28 cellular contexts compared by ENCODE assay signal in the genomic region with DNA sequence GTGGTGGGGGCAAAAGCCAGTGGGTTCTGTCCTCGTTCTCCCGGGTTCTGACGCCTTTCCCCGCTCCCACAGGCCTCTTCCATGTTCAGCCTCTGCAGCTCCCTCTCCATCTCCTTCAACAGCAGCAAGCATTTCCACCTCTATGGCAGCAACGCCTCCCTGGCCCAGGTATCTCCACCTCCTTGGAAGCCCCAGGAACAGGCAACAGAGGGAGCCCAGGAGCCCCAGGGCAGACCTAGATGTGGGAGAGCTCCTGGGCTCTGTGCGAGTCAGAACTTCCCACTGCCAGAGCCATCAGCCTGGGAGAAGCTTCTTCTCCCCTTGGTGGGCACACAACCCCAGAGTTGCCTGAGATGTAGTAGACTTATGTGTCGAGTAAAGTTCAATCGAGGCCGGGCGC. TPM values are rescaled to one million over a fixed set of nuclear protein-coding genes. Genes with fewer than 3 reads are reported as not detected.
DNase-seq lines count a peak whose midpoint lies in the region; ATAC-seq lines count a peak whose summit lies in the region.
"Had no signal": no experiment of that assay in that cellular context is flagged by ENCODE, and none has a peak within 500 bp of the region (broad histone marks: within the 10 kb centered on the region; RNA-seq: fewer than 3 reads in every experiment).

No MANE protein-coding gene starts in this region.

- CTCF ChIA-PET in activated CD8-positive, alpha-beta memory T cell treated with anti-CD3 and anti-CD28 coated beads, Interleukin-2, amount 10 ng/mL, durations not matched to agents 7 days and 5 days (lab: Charles Lee): interaction anchor here (1.2 to 1.3 kb wide), 3 partner anchors 53 to 97 kb away, joined by 3 read pairs; partner anchors contain the start of genes DCTPP1 and ZNF688
- CTCF ChIA-PET in CD8-positive, alpha-beta memory T cell (lab: Charles Lee): interaction anchor here (1.2 to 1.5 kb wide), 2 partner anchors 17 to 39 kb away, joined by 3 to 4 read pairs; no protein-coding TSS in a partner anchor
- CTCF ChIA-PET in activated CD8-positive, alpha-beta T cell treated with anti-CD3 and anti-CD28 coated beads, Interleukin-2, amount 10 ng/mL, durations not matched to agents 7 days and 5 days (lab: Charles Lee): interaction anchor here (0.8 to 3.0 kb wide), 2 partner anchors 88 to 97 kb away, joined by 3 to 10 read pairs; partner anchors contain the start of gene DCTPP1
- CTCF ChIA-PET in naive thymus-derived CD4-positive, alpha-beta T cell (lab: Charles Lee): interaction anchor here (1.3 kb wide), 1 partner anchor 89 kb away, joined by 6 read pairs; the partner anchor contains the start of gene DCTPP1

- no peaks in the 10 kb centered on the region for H3K9me3 Mint-ChIP-seq in activated CD8-positive, alpha-beta memory T cell treated with anti-CD3 and anti-CD28 coated beads, Interleukin-2, amount 10 ng/mL, durations not matched to agents 7 days and 5 days (ENCODE audit: low read depth)
- H3K9me3 Mint-ChIP-seq in CD8-positive, alpha-beta memory T cell: no peaks in the 10 kb centered on the region
- H3K9me3 Mint-ChIP-seq in activated CD8-positive, alpha-beta T cell treated with anti-CD3 and anti-CD28 coated beads, Interleukin-2, amount 10 ng/mL, durations not matched to agents 7 days and 5 days (ENCODE audit: insufficient read depth): no peaks in the 10 kb centered on the region
- no peaks in the 10 kb centered on the region for H3K9me3 Mint-ChIP-seq in naive thymus-derived CD4-positive, alpha-beta T cell
- H3K9me3 Mint-ChIP-seq: mesothelial cell of epicardium, naive B cell, type B pancreatic cell had no signal

- H3K27me3 Mint-ChIP-seq in activated CD8-positive, alpha-beta memory T cell treated with anti-CD3 and anti-CD28 coated beads, Interleukin-2, amount 10 ng/mL, durations not matched to agents 7 days and 5 days: no peaks in the 10 kb centered on the region
- peaks cover 0 to 1% of the 10 kb centered on the region in 2 donors for H3K27me3 Mint-ChIP-seq in CD8-positive, alpha-beta memory T cell
- H3K27me3 Mint-ChIP-seq in activated CD8-positive, alpha-beta T cell treated with anti-CD3 and anti-CD28 coated beads, Interleukin-2, amount 10 ng/mL, durations not matched to agents 7 days and 5 days (ENCODE audit: low read depth): no peaks in the 10 kb centered on the region
- H3K27me3 Mint-ChIP-seq in naive thymus-derived CD4-positive, alpha-beta T cell: no peaks in the 10 kb centered on the region
- H3K27me3 Mint-ChIP-seq: CD4-positive, CD25-positive, alpha-beta regulatory T cell; naive B cell; type B pancreatic cell had no signal

- POLR2A ChIA-PET in CD8-positive, alpha-beta memory T cell (lab: Charles Lee): interaction anchor here (0.6 to 1.7 kb wide), 4 partner anchors 9 to 59 kb away, joined by 3 to 6 read pairs (median 4); no protein-coding TSS in a partner anchor
- POLR2A ChIA-PET in activated CD8-positive, alpha-beta T cell treated with anti-CD3 and anti-CD28 coated beads, Interleukin-2, amount 10 ng/mL, durations not matched to agents 7 days and 5 days (lab: Charles Lee): interaction anchor here (1.2 to 3.6 kb wide), 5 partner anchors 8 to 39 kb away, joined by 3 to 18 read pairs (median 6); partner anchors contain the start of genes ZNF747 and ZNF764
- POLR2A ChIA-PET in naive thymus-derived CD4-positive, alpha-beta T cell (lab: Charles Lee): interaction anchor here (0.5 to 1.4 kb wide), 4 partner anchors 9 to 58 kb away, joined by 3 read pairs; no protein-coding TSS in a partner anchor

- H3K27ac Mint-ChIP-seq in activated CD8-positive, alpha-beta memory T cell treated with anti-CD3 and anti-CD28 coated beads, Interleukin-2, amount 10 ng/mL, durations not matched to agents 7 days and 5 days: peak overlapping the region; percentile 63
- H3K27ac Mint-ChIP-seq in CD8-positive, alpha-beta memory T cell: peak overlapping the region in 5 of 8 donors; percentile 42 to 93 (median 52)
- H3K27ac Mint-ChIP-seq in activated CD8-positive, alpha-beta T cell treated with anti-CD3 and anti-CD28 coated beads, Interleukin-2, amount 10 ng/mL, durations not matched to agents 7 days and 5 days: peak overlapping the region; percentile 50
- peak overlapping the region in 6 of 9 donors; percentile 32 to 69 (median 42) for H3K27ac Mint-ChIP-seq in naive thymus-derived CD4-positive, alpha-beta T cell
- H3K27ac Mint-ChIP-seq: brain, mesothelial cell of epicardium had no signal

- DNase-seq in activated CD8-positive, alpha-beta memory T cell treated with anti-CD3 and anti-CD28 coated beads, Interleukin-2, amount 10 ng/mL, durations not matched to agents 7 days and 5 days: no peak
- no peak for DNase-seq in activated CD8-positive, alpha-beta memory T cell treated with anti-CD3 and anti-CD28 coated beads, Interleukin-2, amount 50 U/mL, for 48 hours
- no peak for DNase-seq in CD8-positive, alpha-beta memory T cell
- DNase-seq in activated CD8-positive, alpha-beta T cell treated with anti-CD3 and anti-CD28 coated beads, Interleukin-2, amount 10 ng/mL, durations not matched to agents 7 days and 5 days: no peak
- DNase-seq in naive thymus-derived CD4-positive, alpha-beta T cell: no peak
- DNase-seq in left cardiac atrium: no peak
- DNase-seq in G401 (ENCODE audit: low spot score): no peak
- DNase-seq: activated CD8-positive, alpha-beta memory T cell treated with anti-CD3 and anti-CD28 coated beads for 24 hours; adrenal gland; CD4-positive, CD25-positive, alpha-beta regulatory T cell; glutamatergic neuron; islet precursor cell; naive B cell; NCI-H1694; NCI-H2171; NCI-H510A treated with DMSO at 0.1 percent for 48 hours; NK-92 treated with Interleukin-12 subunit alpha and Interleukin-12 subunit beta, amount 100 ng/mL, for 24 hours; SHP77; SW 1271 had no signal

- H3K36me3 Mint-ChIP-seq in activated CD8-positive, alpha-beta memory T cell treated with anti-CD3 and anti-CD28 coated beads, Interleukin-2, amount 10 ng/mL, durations not matched to agents 7 days and 5 days: peaks cover 74% of the 10 kb centered on the region
- peaks cover 13 to 84% (median 16%) of the 10 kb centered on the region in 3 donors for H3K36me3 Mint-ChIP-seq in CD8-positive, alpha-beta memory T cell
- peaks cover 77% of the 10 kb centered on the region for H3K36me3 Mint-ChIP-seq in activated CD8-positive, alpha-beta T cell treated with anti-CD3 and anti-CD28 coated beads, Interleukin-2, amount 10 ng/mL, durations not matched to agents 7 days and 5 days (ENCODE audit: low read depth)
- peaks cover 21 to 48% (median 29%) of the 10 kb centered on the region in 5 donors for H3K36me3 Mint-ChIP-seq in naive thymus-derived CD4-positive, alpha-beta T cell
- H3K36me3 Mint-ChIP-seq: brain, mesothelial cell of epicardium, type B pancreatic cell had no signal

- no peaks in the 10 kb centered on the region for H3K27me3 ChIP-seq in CD8-positive, alpha-beta memory T cell (ENCODE audit: insufficient read depth, low read length, poor library complexity, severe bottlenecking)
- no peaks in the 10 kb centered on the region for H3K27me3 ChIP-seq in naive thymus-derived CD4-positive, alpha-beta T cell (ENCODE audit: control insufficient read depth in 2 of 2, insufficient read depth in 2 of 2, low read length in 2 of 2)
- H3K27me3 ChIP-seq: adrenal gland had no signal

- no peaks in the 10 kb centered on the region for H3K9me3 ChIP-seq in CD8-positive, alpha-beta memory T cell (ENCODE audit: low read length)
- H3K9me3 ChIP-seq in naive thymus-derived CD4-positive, alpha-beta T cell (ENCODE audit: control insufficient read depth in 2 of 3, low read length in 3 of 3): no peaks in the 10 kb centered on the region
- H3K9me3 ChIP-seq: adrenal gland had no signal

- H3K36me3 ChIP-seq in CD8-positive, alpha-beta memory T cell (ENCODE audit: insufficient read depth, low read length): peaks cover 55% of the 10 kb centered on the region
- peaks cover 27 to 85% (median 37%) of the 10 kb centered on the region in 3 experiments for H3K36me3 ChIP-seq in naive thymus-derived CD4-positive, alpha-beta T cell (ENCODE audit: control insufficient read depth in 2 of 3, insufficient read depth in 3 of 3, low read length in 3 of 3)
- H3K36me3 ChIP-seq: adrenal gland had no signal

- no peak overlapping the region for H3K4me3 ChIP-seq in CD8-positive, alpha-beta memory T cell (ENCODE audit: low read length)
- H3K4me3 ChIP-seq in naive thymus-derived CD4-positive, alpha-beta T cell (ENCODE audit: low read length): no peak overlapping the region
- H3K4me3 ChIP-seq: adrenal gland had no signal

- no peak overlapping the region for H3K4me3 Mint-ChIP-seq in activated CD8-positive, alpha-beta memory T cell treated with anti-CD3 and anti-CD28 coated beads, Interleukin-2, amount 10 ng/mL, durations not matched to agents 7 days and 5 days
- H3K4me3 Mint-ChIP-seq in CD8-positive, alpha-beta memory T cell: peak overlapping the region in 1 of 7 donors; percentile 28
- no peak overlapping the region for H3K4me3 Mint-ChIP-seq in activated CD8-positive, alpha-beta T cell treated with anti-CD3 and anti-CD28 coated beads, Interleukin-2, amount 10 ng/mL, durations not matched to agents 7 days and 5 days
- H3K4me3 Mint-ChIP-seq in naive thymus-derived CD4-positive, alpha-beta T cell: no peak overlapping the region
- H3K4me3 Mint-ChIP-seq: brain; CD4-positive, CD25-positive, alpha-beta regulatory T cell; mesothelial cell of epicardium; type B pancreatic cell had no signal

- intact Hi-C loops in naive thymus-derived CD4-positive, alpha-beta T cell (cut with micrococcal nuclease): no loop called here
- intact Hi-C loops in left cardiac atrium (cut with DNase I): loop anchor here in 1 of 2 donors (10.0 kb wide), 1 partner anchor 54 kb away; no protein-coding TSS in a partner anchor

- in situ Hi-C loops in G401 (cut with HindIII; ENCODE audit: low sequenced_read_pairs): no loop called here

- H3K4me1 ChIP-seq in CD8-positive, alpha-beta memory T cell (ENCODE audit: insufficient read depth, low read length): no peaks in the 10 kb centered on the region
- H3K4me1 ChIP-seq in naive thymus-derived CD4-positive, alpha-beta T cell (ENCODE audit: control insufficient read depth in 2 of 2, insufficient read depth in 2 of 2, low read length in 2 of 2): no peaks in the 10 kb centered on the region

- no peak overlapping the region for H3K27ac ChIP-seq in CD8-positive, alpha-beta memory T cell (ENCODE audit: low read depth, low read length)
- no peak overlapping the region for H3K27ac ChIP-seq in naive thymus-derived CD4-positive, alpha-beta T cell (ENCODE audit: low read depth, low read length)
- H3K27ac ChIP-seq: adrenal gland, epithelial cell of prostate, HL-60 had no signal

- H3K4me1 Mint-ChIP-seq in activated CD8-positive, alpha-beta memory T cell treated with anti-CD3 and anti-CD28 coated beads, Interleukin-2, amount 10 ng/mL, durations not matched to agents 7 days and 5 days: peaks cover 37% of the 10 kb centered on the region
- H3K4me1 Mint-ChIP-seq in CD8-positive, alpha-beta memory T cell: peaks cover 13 to 31% (median 20%) of the 10 kb centered on the region in 3 donors
- peaks cover 40% of the 10 kb centered on the region for H3K4me1 Mint-ChIP-seq in activated CD8-positive, alpha-beta T cell treated with anti-CD3 and anti-CD28 coated beads, Interleukin-2, amount 10 ng/mL, durations not matched to agents 7 days and 5 days (ENCODE audit: low read depth)
- peaks cover 0 to 32% (median 5%) of the 10 kb centered on the region in 7 donors for H3K4me1 Mint-ChIP-seq in naive thymus-derived CD4-positive, alpha-beta T cell
- H3K4me1 Mint-ChIP-seq: mesothelial cell of epicardium had no signal

- ATAC-seq in activated CD8-positive, alpha-beta memory T cell treated with anti-CD3 and anti-CD28 coated beads, Interleukin-2, amount 10 ng/mL, durations not matched to agents 7 days and 5 days: no peak
- ATAC-seq in activated CD8-positive, alpha-beta T cell treated with anti-CD3 and anti-CD28 coated beads, Interleukin-2, amount 10 ng/mL, durations not matched to agents 7 days and 5 days: no peak
- ATAC-seq in naive thymus-derived CD4-positive, alpha-beta T cell: no peak
- ATAC-seq in left cardiac atrium (no peak), GM18868 (IDR thresholded peaks at IDR 0.05; ENCODE audit: unreplicated experiment) (no peak)
- ATAC-seq: activated CD4-positive, CD25-positive, alpha-beta regulatory T cell treated with anti-CD3 and anti-CD28 coated beads, Interleukin-2, amount 50 U/mL, for 24 hours had no signal

RNA-seq across cellular contexts. Expression of gene ZNF768, which starts 7.8 kb away (rescaled TPM):
- total RNA-seq in activated CD8-positive, alpha-beta memory T cell treated with anti-CD3 and anti-CD28 coated beads, Interleukin-2, amount 10 ng/mL, durations not matched to agents 7 days and 5 days: 10 to 100 TPM in 1 of 2 experiments, 1 to 10 TPM in 1; 6.2 to 10.3 TPM
- 10 to 100 TPM; 13.5 to 15.1 TPM for total RNA-seq in CD8-positive, alpha-beta memory T cell
- polyA plus RNA-seq in CD8-positive, alpha-beta memory T cell: 2.5 TPM
- total RNA-seq in activated CD8-positive, alpha-beta T cell treated with anti-CD3 and anti-CD28 coated beads, Interleukin-2, amount 10 ng/mL, durations not matched to agents 7 days and 5 days: 1 to 10 TPM; 6.7 to 7.0 TPM
- 1 to 10 TPM; 6.0 to 8.5 (median 7.3) TPM for total RNA-seq in naive thymus-derived CD4-positive, alpha-beta T cell
- 1 to 10 TPM; 1.6 to 2.4 TPM for polyA plus RNA-seq in naive thymus-derived CD4-positive, alpha-beta T cell
- total RNA-seq in left cardiac atrium: 10 to 100 TPM; 46.4 to 55.5 TPM
- total RNA-seq in G401 (2014; rRNA removed; shearing (Covaris generic)): 96.8 and 108 TPM in 2 replicates

RNA-seq across cellular contexts. Expression of gene ZNF747, which starts 16.1 kb away (rescaled TPM):
- total RNA-seq in activated CD8-positive, alpha-beta memory T cell treated with anti-CD3 and anti-CD28 coated beads, Interleukin-2, amount 10 ng/mL, durations not matched to agents 7 days and 5 days: 10 to 100 TPM; 11.3 to 13.2 TPM
- 10 to 100 TPM; 13.5 to 17.0 TPM for total RNA-seq in CD8-positive, alpha-beta memory T cell
- polyA plus RNA-seq in CD8-positive, alpha-beta memory T cell: 8.4 TPM
- 10 to 100 TPM in 1 of 2 experiments, 1 to 10 TPM in 1; 8.9 to 10.8 TPM for total RNA-seq in activated CD8-positive, alpha-beta T cell treated with anti-CD3 and anti-CD28 coated beads, Interleukin-2, amount 10 ng/mL, durations not matched to agents 7 days and 5 days
- total RNA-seq in naive thymus-derived CD4-positive, alpha-beta T cell: 10 to 100 TPM in 4 of 5 experiments, 1 to 10 TPM in 1; 9.1 to 17.4 (median 13.8) TPM
- 10 to 100 TPM in 1 of 2 donors, 1 to 10 TPM in 1; 8.9 to 11.7 TPM for polyA plus RNA-seq in naive thymus-derived CD4-positive, alpha-beta T cell
- 1 to 10 TPM; 8.0 to 8.2 TPM for total RNA-seq in left cardiac atrium
- total RNA-seq in G401 (2014; rRNA removed; shearing (Covaris generic)): 0.12 TPM in 1 of 2 replicates, not detected in the other

RNA-seq across cellular contexts. Expression of gene ZNF764, which starts 39.6 kb away (rescaled TPM):
- total RNA-seq in activated CD8-positive, alpha-beta memory T cell treated with anti-CD3 and anti-CD28 coated beads, Interleukin-2, amount 10 ng/mL, durations not matched to agents 7 days and 5 days: 10 to 100 TPM; 14.0 to 15.6 TPM
- total RNA-seq in CD8-positive, alpha-beta memory T cell: 10 to 100 TPM; 15.1 to 15.7 TPM
- 8.9 TPM for polyA plus RNA-seq in CD8-positive, alpha-beta memory T cell
- total RNA-seq in activated CD8-positive, alpha-beta T cell treated with anti-CD3 and anti-CD28 coated beads, Interleukin-2, amount 10 ng/mL, durations not matched to agents 7 days and 5 days: 10 to 100 TPM; 15.2 to 15.4 TPM
- total RNA-seq in naive thymus-derived CD4-positive, alpha-beta T cell: 10 to 100 TPM; 11.9 to 20.9 (median 19.3) TPM
- 1 to 10 TPM; 4.5 to 6.8 TPM for polyA plus RNA-seq in naive thymus-derived CD4-positive, alpha-beta T cell
- 1 to 10 TPM; 5.7 to 8.7 TPM for total RNA-seq in left cardiac atrium
- total RNA-seq in G401 (2014; rRNA removed; shearing (Covaris generic)): 5.3 and 9.5 TPM in 2 replicates

RNA-seq across cellular contexts. Expression of gene ITGAL, which starts 46.0 kb away (rescaled TPM):
- 100 to 1,000 TPM; 566 to 685 TPM for total RNA-seq in activated CD8-positive, alpha-beta memory T cell treated with anti-CD3 and anti-CD28 coated beads, Interleukin-2, amount 10 ng/mL, durations not matched to agents 7 days and 5 days
- total RNA-seq in CD8-positive, alpha-beta memory T cell: 100 to 1,000 TPM; 333 to 363 TPM
- 256 TPM for polyA plus RNA-seq in CD8-positive, alpha-beta memory T cell
- 100 to 1,000 TPM; 458 to 471 TPM for total RNA-seq in activated CD8-positive, alpha-beta T cell treated with anti-CD3 and anti-CD28 coated beads, Interleukin-2, amount 10 ng/mL, durations not matched to agents 7 days and 5 days
- 100 to 1,000 TPM; 258 to 629 (median 436) TPM for total RNA-seq in naive thymus-derived CD4-positive, alpha-beta T cell
- 100 to 1,000 TPM; 110 to 135 TPM for polyA plus RNA-seq in naive thymus-derived CD4-positive, alpha-beta T cell
- 1 to 10 TPM; 3.3 to 3.9 TPM for total RNA-seq in left cardiac atrium
- total RNA-seq in G401 (2014; rRNA removed; shearing (Covaris generic)): not detected in 2 replicates
- total RNA-seq: H1, LHCN-M2, mesothelial cell of epicardium had no signal
- polyA plus RNA-seq: H1 had no signal

RNA-seq across cellular contexts. Expression of gene ZNF688, which starts 53.0 kb away (rescaled TPM):
- 10 to 100 TPM; 14.5 to 14.7 TPM for total RNA-seq in activated CD8-positive, alpha-beta memory T cell treated with anti-CD3 and anti-CD28 coated beads, Interleukin-2, amount 10 ng/mL, durations not matched to agents 7 days and 5 days
- total RNA-seq in CD8-positive, alpha-beta memory T cell: 10 to 100 TPM in 1 of 2 experiments, 1 to 10 TPM in 1; 9.6 to 10.8 TPM
- 28.5 TPM for polyA plus RNA-seq in CD8-positive, alpha-beta memory T cell
- 10 to 100 TPM; 12.5 to 13.4 TPM for total RNA-seq in activated CD8-positive, alpha-beta T cell treated with anti-CD3 and anti-CD28 coated beads, Interleukin-2, amount 10 ng/mL, durations not matched to agents 7 days and 5 days
- 10 to 100 TPM in 4 of 5 experiments, 1 to 10 TPM in 1; 8.8 to 24.3 (median 16.3) TPM for total RNA-seq in naive thymus-derived CD4-positive, alpha-beta T cell
- polyA plus RNA-seq in naive thymus-derived CD4-positive, alpha-beta T cell: 10 to 100 TPM; 29.7 to 33.2 TPM
- 10 to 100 TPM in 1 of 2 donors, 1 to 10 TPM in 1; 7.9 to 12.5 TPM for total RNA-seq in left cardiac atrium
- total RNA-seq in G401 (2014; rRNA removed; shearing (Covaris generic)): 6.9 and 10.2 TPM in 2 replicates
